In the genomic region with DNA sequence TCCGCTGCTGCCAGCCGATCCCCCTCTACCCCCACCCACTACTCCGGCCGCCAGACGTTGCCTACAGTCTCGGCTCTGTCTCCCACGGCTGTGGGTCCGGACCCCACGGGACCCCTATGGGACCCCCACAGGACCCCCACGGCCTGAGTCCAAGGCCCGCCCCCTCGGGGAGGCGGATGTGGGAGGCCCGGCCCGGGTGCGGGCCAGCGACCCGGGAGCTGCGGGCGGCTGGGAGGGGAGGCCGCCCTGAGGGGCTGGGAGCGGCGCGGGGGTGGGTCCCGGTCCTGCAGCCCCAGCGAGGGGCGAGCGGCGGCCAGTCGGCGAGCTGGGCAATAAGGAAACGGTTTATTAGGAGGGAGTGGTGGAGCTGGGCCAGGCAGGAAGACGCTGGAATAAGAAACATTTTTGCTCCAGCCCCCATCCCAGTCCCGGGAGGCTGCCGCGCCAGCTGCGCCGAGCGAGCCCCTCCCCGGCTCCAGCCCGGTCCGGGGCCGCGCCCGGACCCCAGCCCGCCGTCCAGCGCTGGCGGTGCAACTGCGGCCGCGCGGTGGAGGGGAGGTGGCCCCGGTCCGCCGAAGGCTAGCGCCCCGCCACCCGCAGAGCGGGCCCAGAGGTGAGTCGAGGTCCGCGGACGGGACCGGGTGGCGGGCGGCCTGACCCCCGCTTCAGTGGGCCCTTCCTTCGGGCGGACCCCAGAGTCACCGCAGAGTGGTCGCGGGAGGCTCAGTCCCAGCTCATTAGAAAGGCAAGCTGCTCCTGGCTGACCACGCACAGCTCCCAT, we compare ENCODE assay signal across 11 cellular contexts. TPM values are rescaled to one million over a fixed set of nuclear protein-coding genes. Genes with fewer than 3 reads are reported as not detected.
DNase-seq lines count a peak whose midpoint lies in the region; ATAC-seq, FAIRE-seq and TF ChIP-seq lines count a peak whose summit lies in the region.
"Had no signal": no experiment of that assay in that cellular context is flagged by ENCODE, and none has a peak within 500 bp of the region (broad histone marks: within the 10 kb centered on the region; RNA-seq: fewer than 3 reads in every experiment).

Gene ACVRL1, plus strand, starts transcription at position 422 of the 781 bp plus-strand sequence. CDS start 4,971 bp downstream, outside the sequence.

- no peaks in the 10 kb centered on the region for H3K27me3 ChIP-seq in vagina

- H3K9me3 ChIP-seq in vagina, result no peaks in the 10 kb centered on the region

- H3K4me1 ChIP-seq in vagina, result peaks cover 71% of the 10 kb centered on the region

- H3K9me3 Mint-ChIP-seq in activated naive CD8-positive, alpha-beta T cell (ENCODE audit: low read depth), result no peaks in the 10 kb centered on the region
- no peaks in the 10 kb centered on the region for H3K9me3 Mint-ChIP-seq in activated naive CD8-positive, alpha-beta T cell treated with anti-CD3 and anti-CD28 coated beads, Interleukin-2, amount 50 U/mL, for 24 hours
- H3K9me3 Mint-ChIP-seq in nephron, result no peaks in the 10 kb centered on the region

- no peaks in the 10 kb centered on the region for H3K36me3 Mint-ChIP-seq in activated naive CD8-positive, alpha-beta T cell
- no peaks in the 10 kb centered on the region for H3K36me3 Mint-ChIP-seq in activated naive CD8-positive, alpha-beta T cell treated with anti-CD3 and anti-CD28 coated beads, Interleukin-2, amount 50 U/mL, for 24 hours (ENCODE audit: low read depth)
- no peaks in the 10 kb centered on the region for H3K36me3 Mint-ChIP-seq in nephron (ENCODE audit: low read depth)

- DNase-seq in activated naive CD8-positive, alpha-beta T cell treated with anti-CD3 and anti-CD28 coated beads, Interleukin-2, amount 50 U/mL, for 24 hours, result no peak
- peak; percentile 73 for DNase-seq in Right ventricle myocardium inferior (ENCODE audit: missing footprints)
- no peak for DNase-seq in vagina (ENCODE audit: extremely low spot score in 2 of 2)
- no peak for DNase-seq in NCI-H1092 (lab: John Stamatoyannopoulos, UW)
- DNase-seq in frontal cortex (ENCODE audit: low spot score in 2 of 2), result no peak
- no peak for DNase-seq in SIG-M5 (lab: John Stamatoyannopoulos, UW)
- DNase-seq: activated CD8-positive, alpha-beta memory T cell treated with anti-CD3 and anti-CD28 coated beads for 24 hours had no signal

- H3K27ac ChIP-seq in vagina, result peak within 1 kb of the TSS; percentile 95

- ATAC-seq in activated naive CD8-positive, alpha-beta T cell treated with anti-CD3 and anti-CD28 coated beads, Interleukin-2, amount 50 U/mL, for 24 hours, result no peak
- ATAC-seq in Right ventricle myocardium inferior, result peak; percentile 14

- peak within 1 kb of the TSS; percentile 30 for H3K4me3 Mint-ChIP-seq in activated naive CD8-positive, alpha-beta T cell
- H3K4me3 Mint-ChIP-seq in activated naive CD8-positive, alpha-beta T cell treated with anti-CD3 and anti-CD28 coated beads, Interleukin-2, amount 50 U/mL, for 24 hours, result no peak within 1 kb of the TSS
- H3K4me3 Mint-ChIP-seq in nephron, result no peak within 1 kb of the TSS

- TF ChIP-seq CTCF in nephron (IDR thresholded peaks at IDR 0.05; ENCODE audit: unreplicated experiment in 3 of 3) (no peak), vagina (IDR thresholded peaks at IDR 0.05) (no peak)

- FAIRE-seq in frontal cortex (lab: Jason Lieb, UNC), result no peak
- FAIRE-seq: A204.1 had no signal

- no peaks in the 10 kb centered on the region for H3K36me3 ChIP-seq in vagina

- no peak within 1 kb of the TSS for H3K27ac Mint-ChIP-seq in activated naive CD8-positive, alpha-beta T cell
- no peak within 1 kb of the TSS for H3K27ac Mint-ChIP-seq in activated naive CD8-positive, alpha-beta T cell treated with anti-CD3 and anti-CD28 coated beads, Interleukin-2, amount 50 U/mL, for 24 hours
- peak within 1 kb of the TSS in 2 of 3 experiments; percentile 76 to 81 for H3K27ac Mint-ChIP-seq in nephron

- intact Hi-C loops in Right ventricle myocardium inferior (cut with DNase I), result no loop called here
- intact Hi-C loops in vagina (cut with DNase I), result no loop called here

- peaks cover 5% of the 10 kb centered on the region for H3K4me1 Mint-ChIP-seq in activated naive CD8-positive, alpha-beta T cell (ENCODE audit: low read depth)
- peaks cover 1% of the 10 kb centered on the region for H3K4me1 Mint-ChIP-seq in activated naive CD8-positive, alpha-beta T cell treated with anti-CD3 and anti-CD28 coated beads, Interleukin-2, amount 50 U/mL, for 24 hours
- H3K4me1 Mint-ChIP-seq in nephron, result peaks cover 58% of the 10 kb centered on the region

- TF ChIP-seq POLR2A in vagina (IDR thresholded peaks at IDR 0.05), result no peak

- H3K27me3 Mint-ChIP-seq in activated naive CD8-positive, alpha-beta T cell, result peaks cover 15% of the 10 kb centered on the region
- H3K27me3 Mint-ChIP-seq in activated naive CD8-positive, alpha-beta T cell treated with anti-CD3 and anti-CD28 coated beads, Interleukin-2, amount 50 U/mL, for 24 hours, result peaks cover 28% of the 10 kb centered on the region
- peaks cover 8% of the 10 kb centered on the region for H3K27me3 Mint-ChIP-seq in nephron (ENCODE audit: low read depth)

- H3K4me3 ChIP-seq in vagina, result peak within 1 kb of the TSS; percentile 59 to 66

RNA-seq across cellular contexts. Expression of gene ACVRL1, which starts in this region (rescaled TPM):
- total RNA-seq in Right ventricle myocardium inferior, result 49.6 TPM
- 115 TPM for total RNA-seq in vagina
- total RNA-seq in frontal cortex, result 9.4 TPM
- total RNA-seq: NCI-H460 had no signal

Comparison
In these comparisons a context has a peak if more than half of its experiments do, and no peak if none do; other contexts are left out.
1. H3K27ac Mint-ChIP-seq: peak in nephron (2 of 3); none in activated naive CD8-positive, alpha-beta T cell (single experiment) and activated naive CD8-positive, alpha-beta T cell treated with anti-CD3 and anti-CD28 coated beads, Interleukin-2, amount 50 U/mL, for 24 hours (single experiment).